ENCODE assay signal across 19 cellular contexts in the genomic region with DNA sequence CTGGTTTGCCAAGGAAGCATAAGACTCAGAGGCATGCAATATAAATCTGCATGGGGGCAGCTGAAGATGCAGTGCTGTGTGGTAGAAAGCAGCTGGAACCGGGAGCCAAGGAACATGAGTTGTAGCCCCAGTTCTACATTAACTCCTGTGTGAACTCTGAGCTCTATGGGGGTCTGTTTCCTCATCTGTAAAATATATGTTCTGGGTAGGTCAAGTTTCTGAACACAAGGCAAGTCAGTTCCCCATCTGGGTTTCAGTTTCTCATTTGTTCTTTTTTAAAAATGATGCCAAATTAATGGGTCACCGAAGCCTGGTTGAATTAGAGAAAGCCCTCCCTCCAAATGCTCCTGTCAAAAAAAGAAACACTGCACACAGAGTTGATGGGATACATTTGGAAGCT. TPM values are rescaled to one million over a fixed set of nuclear protein-coding genes. Genes with fewer than 3 reads are reported as not detected.
DNase-seq lines count a peak whose midpoint lies in the region; ATAC-seq and TF ChIP-seq lines count a peak whose summit lies in the region.
"Had no signal": no experiment of that assay in that cellular context is flagged by ENCODE, and none has a peak within 500 bp of the region (broad histone marks: within the 10 kb centered on the region; RNA-seq: fewer than 3 reads in every experiment).

No MANE protein-coding gene starts in this region.

- DNase-seq in retina (peak; percentile 48), NCI-H2227 (lab: John Stamatoyannopoulos, UW; ENCODE audit: unreplicated experiment) (no peak), occipital lobe (lab: John Stamatoyannopoulos, UW) (no peak)
- no peak for DNase-seq in NK-92 treated with Interleukin-12 subunit alpha and Interleukin-12 subunit beta, amount 100 ng/mL, for 24 hours (lab: John Stamatoyannopoulos, UW)
- DNase-seq: AML-193; CD4-positive, CD25-positive, alpha-beta regulatory T cell; GDM1; NCI-H1092 treated with DMSO at 0.1 percent for 48 hours; NCI-H1694; NCI-H2107; NCI-H345; NCI-H526 treated with DMSO at 0.1 percent for 48 hours had no signal

- no peak overlapping the region for H3K4me2 ChIP-seq in Loucy (ENCODE audit: low read depth, low read length, poor library complexity, severe bottlenecking)

- H3K27me3 Mint-ChIP-seq in brain, result peaks cover 22% of the 10 kb centered on the region

- no peaks in the 10 kb centered on the region for H3K79me2 ChIP-seq in Loucy (ENCODE audit: insufficient read depth, low read length)

- H3K4me1 ChIP-seq in Loucy (ENCODE audit: insufficient read depth, low read length, poor library complexity, severe bottlenecking), result no peaks in the 10 kb centered on the region

- no peaks in the 10 kb centered on the region for H3K9me3 ChIP-seq in Loucy (ENCODE audit: insufficient read depth, low read depth, low read length)

- peak; percentile 63 for ATAC-seq in GM18868 (IDR thresholded peaks at IDR 0.05; ENCODE audit: unreplicated experiment)
- ATAC-seq: K562, Panc1, Right ventricle myocardium inferior had no signal

- H3K4me3 Mint-ChIP-seq in brain, result peak overlapping the region in 2 of 5 experiments; percentile 20 to 34
- H3K4me3 Mint-ChIP-seq: CD4-positive, CD25-positive, alpha-beta regulatory T cell had no signal

- peaks cover 0 to 2% (median 0%) of the 10 kb centered on the region in 5 experiments for H3K9me3 Mint-ChIP-seq in brain
- H3K9me3 Mint-ChIP-seq: CD4-positive, CD25-positive, alpha-beta regulatory T cell had no signal

- H4K20me1 ChIP-seq in Loucy (ENCODE audit: insufficient read depth, low read length, poor library complexity, severe bottlenecking), result no peaks in the 10 kb centered on the region

- H3K36me3 Mint-ChIP-seq in brain, result peaks cover 4% of the 10 kb centered on the region
- H3K36me3 Mint-ChIP-seq: CD4-positive, CD25-positive, alpha-beta regulatory T cell had no signal

- peak overlapping the region; percentile 45; the same call in 1 of the 2 replicates for H2AFZ ChIP-seq in Loucy (ENCODE audit: low read length)

- H3F3A ChIP-seq in Loucy (ENCODE audit: low read depth), result no peaks in the 10 kb centered on the region

- peak overlapping the region in 3 of 5 experiments; percentile 49 to 72 (median 51) for H3K27ac Mint-ChIP-seq in brain
- H3K27ac Mint-ChIP-seq: CD4-positive, CD25-positive, alpha-beta regulatory T cell had no signal

- no peaks in the 10 kb centered on the region for H3K36me3 ChIP-seq in Loucy (ENCODE audit: insufficient read depth, low read length)

- TF ChIP-seq CTCF in Loucy (conservative IDR thresholded peaks at IDR 0.05; ENCODE audit: low read length), result no peak
- TF ChIP-seq CTCF in brain (conservative IDR thresholded peaks at IDR 0.05), result no peak

- H3K4me1 Mint-ChIP-seq in brain, result peaks cover 21% of the 10 kb centered on the region
- H3K4me1 Mint-ChIP-seq: CD4-positive, CD25-positive, alpha-beta regulatory T cell had no signal

- H3K27me3 ChIP-seq in Loucy (ENCODE audit: insufficient read depth, low read length, poor library complexity, severe bottlenecking), result no peaks in the 10 kb centered on the region

- H3K4me3 ChIP-seq in Loucy (ENCODE audit: low read length, poor library complexity, severe bottlenecking), result no peak overlapping the region
- H3K4me3 ChIP-seq: K562, SK-N-MC had no signal

- H3K9ac ChIP-seq in Loucy (ENCODE audit: low read depth, low read length, poor library complexity, severe bottlenecking), result no peak overlapping the region

- H3K9me2 ChIP-seq in Loucy (replicated peaks; ENCODE audit: low read depth, low read length), result no peaks in the 10 kb centered on the region

RNA-seq across cellular contexts. Expression of gene UNC5C, which starts 24.1 kb away (rescaled TPM):
- polyA plus RNA-seq in brain (ENCODE audit: insufficient read depth, low read depth, low replicate concordance), result 3.7 TPM
- total RNA-seq in occipital lobe, result 23.7 TPM
- total RNA-seq: CD4-positive, CD25-positive, alpha-beta regulatory T cell had no signal
